In the genomic region with DNA sequence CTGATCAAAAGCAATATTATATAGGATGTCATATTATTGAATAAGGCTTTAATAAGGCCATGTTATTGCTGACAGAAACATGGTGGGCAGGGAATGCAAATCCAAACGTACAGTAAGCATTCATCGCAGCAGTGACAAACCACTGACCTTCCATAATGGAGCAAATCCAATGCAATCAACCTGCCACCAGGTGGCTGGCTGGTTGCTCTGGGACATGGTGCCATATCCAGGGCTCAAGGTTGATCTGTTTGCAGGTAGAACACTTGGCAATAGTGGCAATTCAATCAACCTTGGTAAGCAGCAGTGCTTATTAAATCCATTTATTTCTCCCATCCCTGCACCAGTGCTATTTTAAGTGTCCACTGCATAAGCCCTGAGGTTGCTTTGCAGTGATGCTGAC, we compare ENCODE assay signal across 16 cellular contexts.
DNase-seq lines count a peak whose midpoint lies in the region; ATAC-seq, FAIRE-seq and TF ChIP-seq lines count a peak whose summit lies in the region.
"Had no signal": no experiment of that assay in that cellular context is flagged by ENCODE, and none has a peak within 500 bp of the region (broad histone marks: within the 10 kb centered on the region; RNA-seq: fewer than 3 reads in every experiment).

No MANE protein-coding gene starts in this region.

- DNase-seq in activated naive CD4-positive, alpha-beta T cell treated with anti-CD3 and anti-CD28 coated beads for 36 hours, result peak; percentile 8
- DNase-seq in activated naive CD4-positive, alpha-beta T cell (lab: John Stamatoyannopoulos, UW), result no peak
- no peak for DNase-seq in MM.1S
- peak; percentile 4 for DNase-seq in bronchial epithelial cell (ENCODE audit: low read depth)
- no peak for DNase-seq in type B pancreatic cell (ENCODE audit: extremely low spot score, unreplicated experiment)
- no peak for DNase-seq in left colon
- no peak for DNase-seq in ureter (ENCODE audit: low spot score)
- no peak for DNase-seq in dermis blood vessel endothelial cell
- DNase-seq: effector memory CD8-positive, alpha-beta T cell; GM23248; islet precursor cell; KG1; NCI-H2029 treated with DMSO at 0.1 percent for 48 hours; posterior cingulate gyrus; testis had no signal

- FAIRE-seq in bronchial epithelial cell (lab: Jason Lieb, UNC), result no peak

- peaks cover 18% of the 10 kb centered on the region for H3F3A ChIP-seq in MM.1S (ENCODE audit: insufficient read depth, low read length)

- no peak overlapping the region for H3K4me3 Mint-ChIP-seq in activated naive CD4-positive, alpha-beta T cell treated with anti-CD3 and anti-CD28 coated beads for 36 hours
- H3K4me3 Mint-ChIP-seq in type B pancreatic cell, result no peak overlapping the region
- H3K4me3 Mint-ChIP-seq: effector memory CD8-positive, alpha-beta T cell had no signal

- no peak overlapping the region for H3K4me2 ChIP-seq in MM.1S (ENCODE audit: low read depth, low read length)

- no peaks in the 10 kb centered on the region for H3K36me3 Mint-ChIP-seq in activated naive CD4-positive, alpha-beta T cell treated with anti-CD3 and anti-CD28 coated beads for 36 hours (ENCODE audit: low read depth)
- no peaks in the 10 kb centered on the region for H3K36me3 Mint-ChIP-seq in type B pancreatic cell

- no peak for ATAC-seq in left colon
- ATAC-seq: effector memory CD8-positive, alpha-beta T cell; SK-N-SH treated with all-trans-retinoic acid at 6 μM for 48 hours had no signal

- H3K4me3 ChIP-seq in MM.1S (ENCODE audit: low read length) (no peak overlapping the region), bronchial epithelial cell (ENCODE audit: low read depth, low read length) (no peak overlapping the region)
- H3K4me3 ChIP-seq: GM23248, testis had no signal

- peak; percentile 24 for TF ChIP-seq CTCF in MM.1S (IDR thresholded peaks at IDR 0.05; ENCODE audit: low read length)
- peak; percentile 50 for TF ChIP-seq CTCF in bronchial epithelial cell (IDR thresholded peaks at IDR 0.05; ENCODE audit: insufficient read depth, low read length, severe bottlenecking)
- TF ChIP-seq CTCF in type B pancreatic cell (conservative IDR thresholded peaks at IDR 0.05), result peak; percentile 45

- H3K27ac ChIP-seq in MM.1S (ENCODE audit: low read length), result no peak overlapping the region
- H3K27ac ChIP-seq: GM23248, testis had no signal

- CTCF ChIA-PET in activated naive CD4-positive, alpha-beta T cell treated with anti-CD3 and anti-CD28 coated beads for 36 hours (lab: Charles Lee), result interaction anchor here (1.2 kb wide), 1 partner anchor 12 kb away, joined by 3 read pairs; no protein-coding TSS in a partner anchor

- no peak overlapping the region for H3K27ac Mint-ChIP-seq in activated naive CD4-positive, alpha-beta T cell treated with anti-CD3 and anti-CD28 coated beads for 36 hours
- no peak overlapping the region for H3K27ac Mint-ChIP-seq in type B pancreatic cell
- H3K27ac Mint-ChIP-seq: effector memory CD8-positive, alpha-beta T cell had no signal

- H4K20me1 ChIP-seq in MM.1S (ENCODE audit: insufficient read depth, low read length), result no peaks in the 10 kb centered on the region

- H3K27me3 ChIP-seq in MM.1S (replicated peaks; ENCODE audit: insufficient read depth, low read length) (no peaks in the 10 kb centered on the region), bronchial epithelial cell (ENCODE audit: control insufficient read depth, insufficient read depth, low read length) (no peaks in the 10 kb centered on the region)
- H3K27me3 ChIP-seq: testis had no signal

- no peaks in the 10 kb centered on the region for H3K9me2 ChIP-seq in MM.1S (replicated peaks; ENCODE audit: insufficient read depth, low read length)

- peaks cover 2% of the 10 kb centered on the region for H3K27me3 Mint-ChIP-seq in activated naive CD4-positive, alpha-beta T cell treated with anti-CD3 and anti-CD28 coated beads for 36 hours (ENCODE audit: low read depth)
- H3K27me3 Mint-ChIP-seq in type B pancreatic cell, result peaks cover 6% of the 10 kb centered on the region

- peaks cover 34% of the 10 kb centered on the region for H3K4me1 ChIP-seq in MM.1S (ENCODE audit: low read length)
- H3K4me1 ChIP-seq: testis had no signal

- H3K9ac ChIP-seq in MM.1S (ENCODE audit: low read length), result no peak overlapping the region
- H3K9ac ChIP-seq: GM23248 had no signal

- intact Hi-C loops in activated naive CD4-positive, alpha-beta T cell treated with anti-CD3 and anti-CD28 coated beads for 36 hours (cut with micrococcal nuclease), result no loop called here
- intact Hi-C loops in left colon (cut with DNase I, micrococcal nuclease), result no loop called here

- H3K36me3 ChIP-seq in MM.1S (replicated peaks; ENCODE audit: insufficient read depth, low read length) (no peaks in the 10 kb centered on the region), bronchial epithelial cell (ENCODE audit: control insufficient read depth, insufficient read depth, low read length) (no peaks in the 10 kb centered on the region)

- H3K9me3 ChIP-seq in MM.1S (replicated peaks; ENCODE audit: insufficient read depth, low read length), result no peaks in the 10 kb centered on the region
- H3K9me3 ChIP-seq: testis had no signal

- H3K9me3 Mint-ChIP-seq in activated naive CD4-positive, alpha-beta T cell treated with anti-CD3 and anti-CD28 coated beads for 36 hours, result no peaks in the 10 kb centered on the region
- no peaks in the 10 kb centered on the region for H3K9me3 Mint-ChIP-seq in type B pancreatic cell
- H3K9me3 Mint-ChIP-seq: effector memory CD8-positive, alpha-beta T cell had no signal

- H3K4me1 Mint-ChIP-seq in activated naive CD4-positive, alpha-beta T cell treated with anti-CD3 and anti-CD28 coated beads for 36 hours (ENCODE audit: low read depth), result peaks cover 5% of the 10 kb centered on the region
- H3K4me1 Mint-ChIP-seq in type B pancreatic cell (ENCODE audit: unreplicated experiment), result peaks cover 5% of the 10 kb centered on the region

- no peak overlapping the region for H2AFZ ChIP-seq in MM.1S (ENCODE audit: low read length)
- H2AFZ ChIP-seq: GM23248 had no signal

- no peaks in the 10 kb centered on the region for H3K79me2 ChIP-seq in MM.1S (ENCODE audit: low read length)

Comparison
In these comparisons a context has a peak if more than half of its experiments do, and no peak if none do; other contexts are left out.
1. DNase-seq: peak in activated naive CD4-positive, alpha-beta T cell treated with anti-CD3 and anti-CD28 coated beads for 36 hours (single experiment) and bronchial epithelial cell (single experiment); none in activated naive CD4-positive, alpha-beta T cell (0 of 4), MM.1S (single experiment), type B pancreatic cell (single experiment), left colon (0 of 2), ureter (single experiment) and dermis blood vessel endothelial cell (single experiment).
2. Peak in every context shown above with its lines, with median percentiles within 50 percentile points of each other: CTCF ChIP-seq.